Comparison of ENCODE assay signal across 1 cellular context in genomic region chr1:172642970-172643369, GRCh38.
A peak's percentile ranks its signal among the peaks of the same experiment; 100 is the strongest.
TF ChIP-seq lines count a peak whose summit lies in the region.

No MANE protein-coding gene starts in this region.

TF ChIP-seq in HepG2, 621 proteins besides CTCF, POLR2A, EP300 and RAD21 (continued from another document and continues in another):
- TF ChIP-seq, protein P1, sequence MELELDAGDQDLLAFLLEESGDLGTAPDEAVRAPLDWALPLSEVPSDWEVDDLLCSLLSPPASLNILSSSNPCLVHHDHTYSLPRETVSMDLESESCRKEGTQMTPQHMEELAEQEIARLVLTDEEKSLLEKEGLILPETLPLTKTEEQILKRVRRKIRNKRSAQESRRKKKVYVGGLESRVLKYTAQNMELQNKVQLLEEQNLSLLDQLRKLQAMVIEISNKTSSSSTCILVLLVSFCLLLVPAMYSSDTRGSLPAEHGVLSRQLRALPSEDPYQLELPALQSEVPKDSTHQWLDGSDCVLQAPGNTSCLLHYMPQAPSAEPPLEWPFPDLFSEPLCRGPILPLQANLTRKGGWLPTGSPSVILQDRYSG (CRISPR knock-in tag; IDR thresholded peaks at IDR 0.05) = no peak
- TF ChIP-seq ETV5 (CRISPR knock-in tag; IDR thresholded peaks at IDR 0.05; ENCODE audit: borderline replicate concordance) (peak; percentile 20; the same call in 1 of the 2 replicates), FOSL1 (CRISPR knock-in tag; IDR thresholded peaks at IDR 0.05; ENCODE audit: borderline replicate concordance) (no peak), PBX3 (CRISPR knock-in tag; IDR thresholded peaks at IDR 0.05; ENCODE audit: borderline replicate concordance) (no peak), SMYD3 (CRISPR knock-in tag; IDR thresholded peaks at IDR 0.05) (no peak), MAFK (conservative IDR thresholded peaks at IDR 0.05 in 1 of 2, IDR thresholded peaks at IDR 0.05 in 1 of 2; ENCODE audit: low read length in 2 of 2) (no peak), SYNCRIP (IDR thresholded peaks at IDR 0.05; ENCODE audit: insufficient read depth, low read depth, low read length) (no peak), SNRNP70 (IDR thresholded peaks at IDR 0.05; ENCODE audit: low read depth, low read length) (no peak), ZNF512B (CRISPR knock-in tag; IDR thresholded peaks at IDR 0.05; ENCODE audit: borderline replicate concordance) (no peak), CERS6 (CRISPR knock-in tag; IDR thresholded peaks at IDR 0.05) (no peak), ZNF605 (CRISPR knock-in tag; IDR thresholded peaks at IDR 0.05) (no peak), ZNF335 (CRISPR knock-in tag; IDR thresholded peaks at IDR 0.05) (0 out of 2 replicates have a peak, but pooled peaks have one; percentile 33), ZBTB7B (CRISPR knock-in tag; IDR thresholded peaks at IDR 0.05) (no peak), SIX1 (CRISPR knock-in tag; IDR thresholded peaks at IDR 0.05; ENCODE audit: borderline replicate concordance) (peak; percentile 26; the same call in 1 of the 2 replicates), SAFB2 (CRISPR knock-in tag; IDR thresholded peaks at IDR 0.05; ENCODE audit: borderline replicate concordance, low read depth) (no peak), ZNF556 (CRISPR knock-in tag; IDR thresholded peaks at IDR 0.05; ENCODE audit: borderline replicate concordance) (no peak), SIX4 (CRISPR knock-in tag; IDR thresholded peaks at IDR 0.05) (peak; percentile 86), MAX (IDR thresholded peaks at IDR 0.05) (0 out of 2 replicates have a peak, but pooled peaks have one; percentile 31), SSRP1 (CRISPR knock-in tag; IDR thresholded peaks at IDR 0.05) (no peak), MED1 (CRISPR knock-in tag; IDR thresholded peaks at IDR 0.05) (peak; percentile 61), ZNF20 (CRISPR knock-in tag; IDR thresholded peaks at IDR 0.05) (no peak), RFX3 (CRISPR knock-in tag; IDR thresholded peaks at IDR 0.05) (no peak), ONECUT2 (CRISPR knock-in tag; IDR thresholded peaks at IDR 0.05) (no peak), ZNF678 (CRISPR knock-in tag; IDR thresholded peaks at IDR 0.05) (no peak), NFKBIZ (CRISPR knock-in tag; IDR thresholded peaks at IDR 0.05) (no peak), ELF1 (CRISPR knock-in tag; IDR thresholded peaks at IDR 0.05) (0 out of 2 replicates have a peak, but pooled peaks have one; percentile 12), ZNF777 (CRISPR knock-in tag; IDR thresholded peaks at IDR 0.05) (no peak), NCOA5 (CRISPR knock-in tag; IDR thresholded peaks at IDR 0.05) (no peak), ZNF703 (CRISPR knock-in tag; IDR thresholded peaks at IDR 0.05; ENCODE audit: borderline replicate concordance) (no peak), ZNF30 (CRISPR knock-in tag; IDR thresholded peaks at IDR 0.05) (no peak), ZNF24 (IDR thresholded peaks at IDR 0.05) (peak; percentile 94), ZNF180 (CRISPR knock-in tag; IDR thresholded peaks at IDR 0.05; ENCODE audit: borderline replicate concordance, low read depth) (no peak), BHLHE40 (IDR thresholded peaks at IDR 0.05; ENCODE audit: low read length) (no peak), ZMAT3 (CRISPR knock-in tag; conservative IDR thresholded peaks at IDR 0.05) (no peak), ZNF326 (CRISPR knock-in tag; IDR thresholded peaks at IDR 0.05; ENCODE audit: borderline replicate concordance) (no peak), SRSF1 (optimal IDR thresholded peaks at IDR 0.05; ENCODE audit: low read depth, low read length) (no peak), RARA (CRISPR knock-in tag; IDR thresholded peaks at IDR 0.05) (0 out of 2 replicates have a peak, but pooled peaks have one; percentile 15), KMT2B (CRISPR knock-in tag; IDR thresholded peaks at IDR 0.05) (no peak), ZHX1 (CRISPR knock-in tag; IDR thresholded peaks at IDR 0.05; ENCODE audit: low read depth) (no peak), GABPB1 (CRISPR knock-in tag; IDR thresholded peaks at IDR 0.05) (no peak), TERF1 (CRISPR knock-in tag; IDR thresholded peaks at IDR 0.05) (no peak), SAP130 (CRISPR knock-in tag; IDR thresholded peaks at IDR 0.05; ENCODE audit: low read depth) (0 out of 2 replicates have a peak, but pooled peaks have one; percentile 16), NR2C2 (CRISPR knock-in tag; IDR thresholded peaks at IDR 0.05; ENCODE audit: borderline replicate concordance) (no peak), NCOA2 (CRISPR knock-in tag; IDR thresholded peaks at IDR 0.05) (peak; percentile 29; the same call in 1 of the 2 replicates), TOE1 (CRISPR knock-in tag; IDR thresholded peaks at IDR 0.05) (no peak), FOSL2 (CRISPR knock-in tag; IDR thresholded peaks at IDR 0.05) (peak; percentile 38; the same call in 1 of the 2 replicates), ZNF263 (CRISPR knock-in tag; IDR thresholded peaks at IDR 0.05) (no peak), ZNF639 (CRISPR knock-in tag; conservative IDR thresholded peaks at IDR 0.05) (no peak)
- TF ChIP-seq, protein P2, sequence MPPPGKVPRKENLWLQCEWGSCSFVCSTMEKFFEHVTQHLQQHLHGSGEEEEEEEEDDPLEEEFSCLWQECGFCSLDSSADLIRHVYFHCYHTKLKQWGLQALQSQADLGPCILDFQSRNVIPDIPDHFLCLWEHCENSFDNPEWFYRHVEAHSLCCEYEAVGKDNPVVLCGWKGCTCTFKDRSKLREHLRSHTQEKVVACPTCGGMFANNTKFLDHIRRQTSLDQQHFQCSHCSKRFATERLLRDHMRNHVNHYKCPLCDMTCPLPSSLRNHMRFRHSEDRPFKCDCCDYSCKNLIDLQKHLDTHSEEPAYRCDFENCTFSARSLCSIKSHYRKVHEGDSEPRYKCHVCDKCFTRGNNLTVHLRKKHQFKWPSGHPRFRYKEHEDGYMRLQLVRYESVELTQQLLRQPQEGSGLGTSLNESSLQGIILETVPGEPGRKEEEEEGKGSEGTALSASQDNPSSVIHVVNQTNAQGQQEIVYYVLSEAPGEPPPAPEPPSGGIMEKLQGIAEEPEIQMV (CRISPR knock-in tag; IDR thresholded peaks at IDR 0.05; ENCODE audit: low read depth) = no peak
- TF ChIP-seq, protein P3, sequence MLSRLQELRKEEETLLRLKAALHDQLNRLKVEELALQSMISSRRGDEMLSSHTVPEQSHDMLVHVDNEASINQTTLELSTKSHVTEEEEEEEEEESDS (CRISPR knock-in tag; IDR thresholded peaks at IDR 0.05; ENCODE audit: borderline replicate concordance) = no peak
- TF ChIP-seq, protein P4, sequence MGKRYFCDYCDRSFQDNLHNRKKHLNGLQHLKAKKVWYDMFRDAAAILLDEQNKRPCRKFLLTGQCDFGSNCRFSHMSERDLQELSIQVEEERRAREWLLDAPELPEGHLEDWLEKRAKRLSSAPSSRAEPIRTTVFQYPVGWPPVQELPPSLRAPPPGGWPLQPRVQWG (CRISPR knock-in tag; IDR thresholded peaks at IDR 0.05; ENCODE audit: borderline replicate concordance, low read depth) = no peak
- TF ChIP-seq, protein P5, sequence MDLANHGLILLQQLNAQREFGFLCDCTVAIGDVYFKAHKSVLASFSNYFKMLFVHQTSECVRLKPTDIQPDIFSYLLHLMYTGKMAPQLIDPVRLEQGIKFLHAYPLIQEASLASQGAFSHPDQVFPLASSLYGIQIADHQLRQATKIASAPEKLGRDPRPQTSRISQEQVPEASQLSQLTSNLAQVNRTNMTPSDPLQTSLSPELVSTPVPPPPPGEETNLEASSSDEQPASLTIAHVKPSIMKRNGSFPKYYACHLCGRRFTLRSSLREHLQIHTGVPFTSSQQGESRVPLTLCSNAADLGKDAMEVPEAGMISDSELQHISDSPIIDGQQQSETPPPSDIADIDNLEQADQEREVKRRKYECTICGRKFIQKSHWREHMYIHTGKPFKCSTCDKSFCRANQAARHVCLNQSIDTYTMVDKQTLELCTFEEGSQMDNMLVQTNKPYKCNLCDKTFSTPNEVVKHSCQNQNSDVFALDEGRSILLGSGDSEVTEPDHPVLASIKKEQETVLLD (CRISPR knock-in tag; IDR thresholded peaks at IDR 0.05; ENCODE audit: low read depth) = no peak
